7 cellular contexts compared by ENCODE assay signal in the genomic region with DNA sequence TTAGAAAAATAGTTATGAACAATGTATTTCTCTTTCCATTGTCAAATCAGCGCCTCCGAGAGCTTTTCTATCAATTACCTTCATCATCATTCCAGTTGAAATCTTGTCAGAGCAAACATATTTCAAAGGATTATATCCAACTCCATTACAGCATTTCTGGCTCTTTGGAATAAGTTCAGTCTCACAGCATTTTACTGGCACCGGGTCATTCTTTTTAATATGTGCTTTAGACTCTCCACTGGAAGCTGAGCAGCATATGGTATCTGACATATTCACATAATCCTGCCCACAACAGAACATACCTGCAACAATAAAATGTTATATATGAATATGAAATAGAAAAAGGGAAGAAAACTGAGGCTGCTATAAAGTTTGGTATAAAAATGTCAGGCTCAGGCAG.
"Had no signal": no experiment of that assay in that cellular context is flagged by ENCODE, and none has a peak within 500 bp of the region (broad histone marks: within the 10 kb centered on the region; RNA-seq: fewer than 3 reads in every experiment).

No MANE protein-coding gene starts in this region.

- DNase-seq: IMR-90, KBM-7 had no signal

- H3K27ac Mint-ChIP-seq: IgD-negative memory B cell had no signal

- H3K4me1 Mint-ChIP-seq: IgD-negative memory B cell had no signal

- H3K27ac ChIP-seq: HL-60, KMS-11 had no signal

- ATAC-seq: HepG2, K562 had no signal

- H3K36me3 Mint-ChIP-seq: IgD-negative memory B cell had no signal

- H3K27me3 Mint-ChIP-seq: IgD-negative memory B cell had no signal

- H3K9me3 Mint-ChIP-seq: IgD-negative memory B cell had no signal
